ENCODE assay signal across 8 cellular contexts in genomic region chr17:78019367-78019975, GRCh38.
DNase-seq lines count a peak whose midpoint lies in the region; ATAC-seq and TF ChIP-seq lines count a peak whose summit lies in the region.

No MANE protein-coding gene starts in this region.

- no peaks in the 10 kb centered on the region for H3K36me3 Mint-ChIP-seq in osteocyte (ENCODE audit: unreplicated experiment)

- H3K27me3 Mint-ChIP-seq in osteocyte (ENCODE audit: unreplicated experiment), result no peaks in the 10 kb centered on the region

- ATAC-seq in GM21423 (IDR thresholded peaks at IDR 0.05; ENCODE audit: unreplicated experiment), result no peak

- peak; percentile 53 for DNase-seq in A673 (ENCODE audit: low spot score)
- peak; percentile 16 for DNase-seq in GM04503 (ENCODE audit: low read depth)
- DNase-seq in NT2/D1 (ENCODE audit: low read depth, low spot score), result peak; percentile 2
- no peak for DNase-seq in dorsolateral prefrontal cortex
- no peak for DNase-seq in osteocyte (ENCODE audit: extremely low spot score, unreplicated experiment)
- no peak for DNase-seq in GM19238 (ENCODE audit: insufficient read length, low spot score)
- no peak for DNase-seq in stimulated activated naive CD4-positive, alpha-beta T cell treated with Interleukin-2 at 50 U/mL for 16 hours (lab: John Stamatoyannopoulos, UW)

- H3K27ac ChIP-seq in A673 (ENCODE audit: low read depth, low read length, poor library complexity, severe bottlenecking) (no peak overlapping the region), dorsolateral prefrontal cortex (peak overlapping the region in 52 of 59 donors; percentile 0 to 83 (median 64))

- H3K4me1 Mint-ChIP-seq in osteocyte (ENCODE audit: unreplicated experiment), result peaks cover 7% of the 10 kb centered on the region

- POLR2A ChIA-PET in A673 (lab: Charles Lee; ENCODE audit: low non-redundant PET), result no interaction called here

- H3K27ac Mint-ChIP-seq in osteocyte (ENCODE audit: unreplicated experiment), result no peak overlapping the region

- H3K9ac ChIP-seq in NT2/D1 (ENCODE audit: insufficient read length, low read depth), result no peak overlapping the region

- H3K9me3 Mint-ChIP-seq in osteocyte (ENCODE audit: unreplicated experiment), result no peaks in the 10 kb centered on the region

- H3K27me3 ChIP-seq in A673 (replicated peaks; ENCODE audit: insufficient read depth, low read depth, low read length, poor library complexity), result no peaks in the 10 kb centered on the region
- no peaks in the 10 kb centered on the region for H3K27me3 ChIP-seq in NT2/D1 (ENCODE audit: insufficient read depth, insufficient read length)
- no peaks in the 10 kb centered on the region for H3K27me3 ChIP-seq in dorsolateral prefrontal cortex

- H3K4me1 ChIP-seq in A673 (ENCODE audit: insufficient read depth, low read length, poor library complexity, severe bottlenecking), result no peaks in the 10 kb centered on the region
- H3K4me1 ChIP-seq in NT2/D1 (ENCODE audit: insufficient read depth, insufficient read length), result peaks cover 2% of the 10 kb centered on the region

- peak; percentile 68 for TF ChIP-seq CTCF in A673 (conservative IDR thresholded peaks at IDR 0.05; ENCODE audit: low read depth, low read length)
- peak; percentile 58 to 86 (median 76) for TF ChIP-seq CTCF in dorsolateral prefrontal cortex (IDR thresholded peaks at IDR 0.05 in 54 of 56, conservative IDR thresholded peaks at IDR 0.05 in 2 of 56; ENCODE audit: low read depth in 1 of 56, partially characterized antibody in 56 of 56)
- peak; percentile 67 for TF ChIP-seq CTCF in osteocyte (IDR thresholded peaks at IDR 0.05)

- no peaks in the 10 kb centered on the region for H3K9me3 ChIP-seq in A673 (ENCODE audit: low read depth, low read length, poor library complexity, severe bottlenecking)
- H3K9me3 ChIP-seq in NT2/D1 (ENCODE audit: insufficient read depth, low read length), result no peaks in the 10 kb centered on the region

- CTCF ChIA-PET in A673 (lab: Charles Lee), result interaction anchor here (0.6 to 1.3 kb wide), 8 partner anchors 22 to 481 kb away, joined by 3 to 7 read pairs (median 4); no protein-coding TSS in a partner anchor

- H3K4me3 ChIP-seq in A673 (ENCODE audit: low read depth, low read length, poor library complexity, severe bottlenecking), result no peak overlapping the region
- H3K4me3 ChIP-seq in NT2/D1 (ENCODE audit: insufficient read length, low read depth), result no peak overlapping the region
- no peak overlapping the region for H3K4me3 ChIP-seq in dorsolateral prefrontal cortex

- intact Hi-C loops in A673 (cut with micrococcal nuclease; ENCODE audit: unreplicated experiment) (no loop called here), dorsolateral prefrontal cortex (cut with DNase I) (no loop called here)

- no TSS peak for BruUV-seq in A673 (replicated peaks; lab: Mats Ljungman, UMichigan)

- no peak overlapping the region for H3K4me3 Mint-ChIP-seq in osteocyte (ENCODE audit: unreplicated experiment)

- H3K36me3 ChIP-seq in A673 (ENCODE audit: insufficient read depth, low read length, poor library complexity, severe bottlenecking), result no peaks in the 10 kb centered on the region
- H3K36me3 ChIP-seq in NT2/D1 (ENCODE audit: insufficient read depth, insufficient read length, low read length), result peaks cover 2% of the 10 kb centered on the region

Comparison
In these comparisons a context has a peak if more than half of its experiments do, and no peak if none do; other contexts are left out.
1. DNase-seq: peak in A673 (single experiment), GM04503 (single experiment) and NT2/D1 (single experiment); none in dorsolateral prefrontal cortex (0 of 10), osteocyte (single experiment), GM19238 (single experiment) and stimulated activated naive CD4-positive, alpha-beta T cell treated with Interleukin-2 at 50 U/mL for 16 hours (single experiment).
2. Peak in every context shown above with its lines, with median percentiles within 50 percentile points of each other: CTCF ChIP-seq.